Comparison of ENCODE assay signal across 31 cellular contexts in the genomic region with DNA sequence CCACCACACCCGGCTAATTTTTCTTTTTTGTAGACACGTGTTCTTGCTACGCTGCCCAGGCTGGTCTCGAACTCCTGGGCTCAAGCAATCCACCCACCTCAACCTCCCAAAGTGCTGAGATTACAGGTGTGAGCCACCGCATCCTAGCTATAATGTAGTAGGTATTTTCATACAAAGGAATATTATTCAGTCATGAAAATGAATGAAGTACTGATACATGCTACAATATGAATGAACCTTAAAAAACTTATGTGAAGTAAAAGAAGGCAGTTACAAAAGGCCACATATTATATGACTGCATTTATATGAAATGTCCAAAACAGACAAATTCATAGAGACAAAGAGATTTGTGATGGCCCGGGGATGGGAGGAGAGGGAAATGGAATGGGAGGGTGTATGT. TPM values are rescaled to one million over a fixed set of nuclear protein-coding genes. Genes with fewer than 3 reads are reported as not detected.
"Had no signal": no experiment of that assay in that cellular context is flagged by ENCODE, and none has a peak within 500 bp of the region (broad histone marks: within the 10 kb centered on the region; RNA-seq: fewer than 3 reads in every experiment).

No MANE protein-coding gene starts in this region.

- H3K27me3 ChIP-seq: suprapubic skin, testis, thyroid gland, transverse colon, upper lobe of left lung, upper lobe of right lung, uterus, vagina had no signal

- H3K36me3 ChIP-seq: stomach, suprapubic skin, thoracic aorta, thyroid gland, tibial artery, tibial nerve, transverse colon, upper lobe of left lung, upper lobe of right lung, uterus, vagina had no signal

- H3K27ac ChIP-seq: stomach, suprapubic skin, testis, thoracic aorta, thyroid gland, tibial artery, tibial nerve, transverse colon, upper lobe of left lung, upper lobe of right lung, uterus, vagina had no signal

- FAIRE-seq: urothelium cell line had no signal

- H3K4me1 ChIP-seq: stomach, suprapubic skin, testis, thyroid gland, tibial artery, tibial nerve, transverse colon, upper lobe of left lung, upper lobe of right lung, uterus, vagina had no signal

- H3K4me3 ChIP-seq: stomach, suprapubic skin, testis, thoracic aorta, thyroid gland, tibial artery, tibial nerve, transverse colon, upper lobe of left lung, upper lobe of right lung, uterus, vagina had no signal

- DNase-seq: stimulated activated CD4-positive, alpha-beta T cell treated with anti-CD3 and anti-CD28 coated beads, Interleukin-2, amount 100 ng/mL, for 48 hours; stimulated activated CD4-positive, alpha-beta T cell treated with anti-CD3 and anti-CD28 coated beads, Interleukin-4, amount 100 ng/mL, for 1 hour; stimulated activated CD4-positive, alpha-beta T cell treated with anti-CD3 and anti-CD28 coated beads, Interleukin-4, amount 100 ng/mL, for 24 hours; stimulated activated CD4-positive, alpha-beta T cell treated with anti-CD3 and anti-CD28 coated beads, Interleukin-4, amount 100 ng/mL, for 4 hours; stimulated activated CD8-positive, alpha-beta memory T cell treated with anti-CD3 and anti-CD28 coated beads, Interleukin-4, amount 100 ng/mL, for 48 hours; stimulated activated naive B cell treated with anti-CD40 and anti-IgM and Interleukin-4, amounts not matched to agents 10 μg/mL and 1 μg/mL and 100 μg/mL, for 72 hours; stimulated activated naive CD4-positive, alpha-beta T cell; stimulated activated naive CD4-positive, alpha-beta T cell treated with Interleukin-2 at 50 U/mL for 16 hours; stimulated activated naive CD8-positive, alpha-beta T cell treated with anti-CD3 and anti-CD28 coated beads, Interleukin-15, amount 100 ng/mL, for 72 hours; stimulated activated naive CD8-positive, alpha-beta T cell treated with anti-CD3 and anti-CD28 coated beads, Interleukin-15, Interleukin-2, amounts not matched to agents 100 U/mL and 50 U/mL, for 24 hours; stomach; substantia nigra; testis; thyroid gland; tibial artery; transverse colon; trophoblast cell; upper lobe of left lung; upper lobe of right lung; uterus had no signal

- H3K9me3 ChIP-seq: suprapubic skin, testis, thoracic aorta, thyroid gland, tibial artery, tibial nerve, transverse colon, upper lobe of left lung, upper lobe of right lung, uterus, vagina had no signal

- ATAC-seq: stimulated activated effector memory CD8-positive, alpha-beta T cell treated with anti-CD3 and anti-CD28 coated beads, Interleukin-12 subunit alpha, Interleukin-12 subunit beta, amount 100 ng/mL, for 72 hours; stimulated activated memory B cell treated with anti-CD40 and anti-IgM and Interleukin-4, amounts not matched to agents 10 μg/mL and 1 μg/mL and 100 μg/mL, for 72 hours; stimulated activated naive B cell treated with anti-CD40 and anti-IgM and Interleukin-4, amounts not matched to agents 10 μg/mL and 1 μg/mL and 100 μg/mL, for 72 hours; stimulated activated naive CD8-positive, alpha-beta T cell treated with anti-CD3 and anti-CD28 coated beads, Interleukin-15, amount 100 ng/mL, for 72 hours; stimulated activated naive CD8-positive, alpha-beta T cell treated with anti-CD3 and anti-CD28 coated beads, Interleukin-15, Interleukin-2, amounts not matched to agents 100 U/mL and 50 U/mL, for 24 hours; upper lobe of right lung had no signal

RNA-seq across cellular contexts. Expression of a gene that starts 4.7 kb away (rescaled TPM):
- total RNA-seq: suprapubic skin, temporal lobe, thyroid gland, transverse colon, ureter, urinary bladder had no signal

RNA-seq across cellular contexts. Expression of a gene that starts 20.2 kb away (rescaled TPM):
- total RNA-seq: stomach, subcutaneous adipose tissue, suprapubic skin, temporal lobe, testis, thoracic aorta, tibial nerve, ureter, urinary bladder, uterus, vagina had no signal
- polyA plus RNA-seq: urinary bladder had no signal

RNA-seq across cellular contexts. Expression of a gene that starts 44.6 kb away (rescaled TPM):
- total RNA-seq: stomach, subcutaneous adipose tissue, suprapubic skin, temporal lobe, thoracic aorta, thyroid gland, tibial nerve, transverse colon, upper lobe of left lung, upper lobe of right lung, ureter, urinary bladder, vagina had no signal
- polyA plus RNA-seq: stomach had no signal
